Comparison of ENCODE assay signal across 1 cellular context in the genomic region with DNA sequence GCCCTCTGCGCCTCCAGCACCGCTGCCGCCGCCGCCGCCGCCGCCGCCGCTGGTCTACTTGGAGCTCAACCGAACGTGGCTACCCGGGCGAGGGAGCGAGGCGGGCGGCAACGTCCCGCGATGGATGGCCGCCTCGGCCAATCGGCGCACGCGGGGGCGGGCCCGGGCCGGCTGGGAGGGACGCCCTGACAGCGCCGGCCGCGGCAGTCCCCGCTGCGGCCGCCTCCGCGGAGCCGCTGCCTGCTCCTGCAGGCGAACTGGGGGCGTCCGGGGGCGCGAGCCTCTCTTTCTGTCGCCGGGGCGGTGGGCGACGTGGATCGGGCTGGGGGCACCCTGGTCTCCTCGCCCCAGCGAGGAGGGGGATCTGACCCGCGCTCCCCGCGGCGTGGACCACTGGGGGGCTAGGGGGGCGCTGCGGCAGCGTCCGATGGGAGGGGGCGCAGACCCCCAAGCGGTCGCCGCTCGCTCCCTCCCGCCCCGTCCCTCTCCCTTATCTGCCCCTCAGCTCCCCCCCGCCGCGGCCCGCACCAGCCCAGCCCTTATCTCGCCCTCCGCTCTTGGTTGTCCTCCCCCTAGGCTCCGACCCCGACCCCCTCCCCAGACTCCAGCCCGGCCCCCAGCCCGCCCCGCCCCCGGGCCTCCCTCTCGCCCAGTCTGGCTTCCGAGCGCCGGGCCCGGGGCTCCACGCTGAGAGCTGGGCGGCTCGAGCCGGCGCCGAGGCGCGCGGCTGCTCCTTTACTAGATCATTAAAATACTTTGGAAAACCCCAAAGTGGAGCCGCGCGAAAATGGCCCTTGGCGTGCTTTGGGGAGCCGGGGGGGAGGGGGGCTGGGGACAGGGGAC.
TF ChIP-seq lines count a peak whose summit lies in the region.

A gene (minus strand): TSS at position 56 of the 843 bp plus-strand sequence.

TF ChIP-seq in H1, 55 proteins besides CTCF, POLR2A, EP300 and RAD21 (continued from another document):
- TF ChIP-seq SIN3A (conservative IDR thresholded peaks at IDR 0.05 in 1 of 2, IDR thresholded peaks at IDR 0.05 in 1 of 2; ENCODE audit: low read depth in 1 of 2, low read length in 2 of 2) = peak in 1 of 2 experiments; percentile 33; a peak in 1 of 4 replicates
- TF ChIP-seq TAF1 (IDR thresholded peaks at IDR 0.05; ENCODE audit: low read depth, low read length) = peak; percentile 67
- TF ChIP-seq CBX8 (IDR thresholded peaks at IDR 0.05; ENCODE audit: borderline replicate concordance, low read depth, low read length) = no peak
- TF ChIP-seq CHD2 (IDR thresholded peaks at IDR 0.05; ENCODE audit: low read length) = peak; percentile 62; the same call in 1 of the 2 replicates
- no peak for TF ChIP-seq KDM5A (IDR thresholded peaks at IDR 0.05; ENCODE audit: low read length)
- TF ChIP-seq SP1 (IDR thresholded peaks at IDR 0.05; ENCODE audit: low read depth, low read length) = peak; percentile 55; the same call in 1 of the 2 replicates
- TF ChIP-seq SP2 (IDR thresholded peaks at IDR 0.05; ENCODE audit: low read length) = peak; percentile 29
- TF ChIP-seq, protein P1, sequence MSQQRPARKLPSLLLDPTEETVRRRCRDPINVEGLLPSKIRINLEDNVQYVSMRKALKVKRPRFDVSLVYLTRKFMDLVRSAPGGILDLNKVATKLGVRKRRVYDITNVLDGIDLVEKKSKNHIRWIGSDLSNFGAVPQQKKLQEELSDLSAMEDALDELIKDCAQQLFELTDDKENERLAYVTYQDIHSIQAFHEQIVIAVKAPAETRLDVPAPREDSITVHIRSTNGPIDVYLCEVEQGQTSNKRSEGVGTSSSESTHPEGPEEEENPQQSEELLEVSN (IDR thresholded peaks at IDR 0.05) = no peak
- peak; percentile 44; the same call in 1 of the 2 replicates for TF ChIP-seq CREB1 (IDR thresholded peaks at IDR 0.05)
- peak; percentile 57 for TF ChIP-seq PHF8 (conservative IDR thresholded peaks at IDR 0.05; ENCODE audit: low read depth, low read length)
- peak; percentile 69; the same call in 1 of the 2 replicates for TF ChIP-seq EGR1 (IDR thresholded peaks at IDR 0.05; ENCODE audit: borderline replicate concordance, low read depth, low read length)
- 0 out of 2 replicates have a peak, but pooled peaks have one; percentile 12 for TF ChIP-seq KDM1A (IDR thresholded peaks at IDR 0.05; ENCODE audit: borderline replicate concordance, low read length)
- TF ChIP-seq TBP (IDR thresholded peaks at IDR 0.05; ENCODE audit: low read depth, low read length) = peak; percentile 43; the same call in 1 of the 2 replicates
